ENCODE assay signal across 1 cellular context in the genomic region with DNA sequence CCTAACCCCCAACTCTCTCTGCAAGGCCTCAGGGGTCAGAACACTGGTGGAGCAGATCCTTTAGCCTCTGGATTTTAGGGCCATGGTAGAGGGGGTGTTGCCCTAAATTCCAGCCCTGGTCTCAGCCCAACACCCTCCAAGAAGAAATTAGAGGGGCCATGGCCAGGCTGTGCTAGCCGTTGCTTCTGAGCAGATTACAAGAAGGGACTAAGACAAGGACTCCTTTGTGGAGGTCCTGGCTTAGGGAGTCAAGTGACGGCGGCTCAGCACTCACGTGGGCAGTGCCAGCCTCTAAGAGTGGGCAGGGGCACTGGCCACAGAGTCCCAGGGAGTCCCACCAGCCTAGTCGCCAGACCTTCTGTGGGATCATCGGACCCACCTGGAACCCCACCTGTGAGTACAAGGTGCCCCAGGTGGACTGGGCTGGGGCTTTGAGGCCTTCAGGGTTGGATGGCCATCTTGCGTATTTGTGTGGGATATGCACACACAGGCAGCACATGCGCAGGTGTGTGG.
TF ChIP-seq lines count a peak whose summit lies in the region.

TSS of gene BEST1 (plus strand) at position 317 of the 513 bp plus-strand sequence. CDS start 1,456 bp downstream, outside the sequence.

TF ChIP-seq in IMR-90, 13 proteins besides CTCF, POLR2A, EP300 and RAD21 (continued from another document):
- TF ChIP-seq CEBPB (IDR thresholded peaks at IDR 0.05; ENCODE audit: low read depth, low read length): no peak
- no peak for TF ChIP-seq ELK1 (IDR thresholded peaks at IDR 0.05; ENCODE audit: borderline replicate concordance, low read depth, low read length)
- no peak for TF ChIP-seq NFE2L2 (IDR thresholded peaks at IDR 0.05; ENCODE audit: low read depth, low read length)
- no peak for TF ChIP-seq USF2 (IDR thresholded peaks at IDR 0.05; ENCODE audit: low read depth, low read length)
- no peak for TF ChIP-seq BHLHE40 (IDR thresholded peaks at IDR 0.05; ENCODE audit: low read depth, low read length)
- no peak for TF ChIP-seq MAZ (IDR thresholded peaks at IDR 0.05; ENCODE audit: borderline replicate concordance, low read depth, low read length)
- no peak for TF ChIP-seq MXI1 (IDR thresholded peaks at IDR 0.05; ENCODE audit: borderline replicate concordance, low read depth, low read length)
- no peak for TF ChIP-seq MAFK (IDR thresholded peaks at IDR 0.05; ENCODE audit: low read depth, low read length)
- TF ChIP-seq SMC3 (IDR thresholded peaks at IDR 0.05; ENCODE audit: low read depth, low read length): no peak
